Comparison of ENCODE assay signal across 16 cellular contexts in the genomic region with DNA sequence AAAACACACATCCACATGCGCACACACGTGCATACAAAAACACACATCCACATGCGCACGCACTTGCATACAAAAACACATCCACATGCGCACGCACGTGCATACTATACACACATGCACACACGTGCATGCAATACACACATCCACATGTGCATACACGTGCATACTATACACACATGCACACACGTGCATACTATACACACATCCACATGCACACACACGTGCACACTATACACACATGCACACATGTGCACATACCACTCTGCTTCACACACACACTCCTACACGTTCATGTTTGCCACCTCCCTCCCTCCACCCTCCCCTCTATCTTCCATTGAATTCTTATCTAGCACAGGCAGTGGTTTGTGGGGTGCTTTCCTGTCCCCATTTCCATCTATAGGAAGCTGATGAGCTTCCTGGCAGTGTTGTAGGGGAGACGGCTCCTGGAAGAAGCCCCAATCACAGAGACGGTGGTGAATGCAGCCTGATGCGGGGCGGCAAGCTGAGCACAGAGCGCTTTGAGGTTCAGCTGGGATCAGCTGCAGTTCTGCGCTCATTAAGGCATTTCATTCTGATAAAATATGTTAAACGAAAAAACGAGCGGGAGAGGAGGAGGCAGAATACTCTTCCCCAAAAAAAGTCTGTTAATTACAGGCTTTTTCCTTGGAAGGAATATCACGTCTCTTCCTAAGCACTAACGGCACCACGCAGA.
"Had no signal": no experiment of that assay in that cellular context is flagged by ENCODE, and none has a peak within 500 bp of the region (broad histone marks: within the 10 kb centered on the region; RNA-seq: fewer than 3 reads in every experiment).

No MANE protein-coding gene starts in this region.

- ATAC-seq: foreskin keratinocyte; left cardiac atrium; mucosa of descending colon; naive thymus-derived CD8-positive, alpha-beta T cell; right cardiac atrium; stimulated activated naive CD8-positive, alpha-beta T cell treated with anti-CD3 and anti-CD28 coated beads, Interleukin-15, Interleukin-2, amounts not matched to agents 100 U/mL and 50 U/mL, for 24 hours had no signal

- H3K27ac ChIP-seq: colonic mucosa, foreskin keratinocyte, suprapubic skin, thyroid gland, uterus had no signal

- H3K4me1 Mint-ChIP-seq: immature natural killer cell had no signal

- H3K9me3 ChIP-seq: colonic mucosa, thyroid gland, uterus had no signal

- H3K36me3 Mint-ChIP-seq: immature natural killer cell, type B pancreatic cell had no signal

- H3K4me3 Mint-ChIP-seq: naive thymus-derived CD8-positive, alpha-beta T cell; type B pancreatic cell had no signal

- DNase-seq: colonic mucosa; dermis blood vessel endothelial cell; foreskin keratinocyte; immature natural killer cell; kidney; left cardiac atrium; mucosa of descending colon; right cardiac atrium; small intestine; stimulated activated CD4-positive, alpha-beta T cell treated with anti-CD3 and anti-CD28 coated beads, Interleukin-2, amount 100 ng/mL, for 48 hours; stimulated activated naive CD8-positive, alpha-beta T cell treated with anti-CD3 and anti-CD28 coated beads, Interleukin-15, Interleukin-2, amounts not matched to agents 100 U/mL and 50 U/mL, for 24 hours; thyroid gland; uterus had no signal

- H3K27ac Mint-ChIP-seq: immature natural killer cell; naive thymus-derived CD8-positive, alpha-beta T cell; type B pancreatic cell had no signal

- H3K27me3 ChIP-seq: colonic mucosa, foreskin keratinocyte, thyroid gland, uterus had no signal

- H3K4me1 ChIP-seq: colonic mucosa, foreskin keratinocyte, suprapubic skin, thyroid gland, uterus had no signal

- H3K36me3 ChIP-seq: colonic mucosa, suprapubic skin, thyroid gland, uterus had no signal

- H3K4me3 ChIP-seq: colonic mucosa, mucosa of descending colon, suprapubic skin, thyroid gland, uterus had no signal
